ENCODE assay signal across 11 cellular contexts in the genomic region with DNA sequence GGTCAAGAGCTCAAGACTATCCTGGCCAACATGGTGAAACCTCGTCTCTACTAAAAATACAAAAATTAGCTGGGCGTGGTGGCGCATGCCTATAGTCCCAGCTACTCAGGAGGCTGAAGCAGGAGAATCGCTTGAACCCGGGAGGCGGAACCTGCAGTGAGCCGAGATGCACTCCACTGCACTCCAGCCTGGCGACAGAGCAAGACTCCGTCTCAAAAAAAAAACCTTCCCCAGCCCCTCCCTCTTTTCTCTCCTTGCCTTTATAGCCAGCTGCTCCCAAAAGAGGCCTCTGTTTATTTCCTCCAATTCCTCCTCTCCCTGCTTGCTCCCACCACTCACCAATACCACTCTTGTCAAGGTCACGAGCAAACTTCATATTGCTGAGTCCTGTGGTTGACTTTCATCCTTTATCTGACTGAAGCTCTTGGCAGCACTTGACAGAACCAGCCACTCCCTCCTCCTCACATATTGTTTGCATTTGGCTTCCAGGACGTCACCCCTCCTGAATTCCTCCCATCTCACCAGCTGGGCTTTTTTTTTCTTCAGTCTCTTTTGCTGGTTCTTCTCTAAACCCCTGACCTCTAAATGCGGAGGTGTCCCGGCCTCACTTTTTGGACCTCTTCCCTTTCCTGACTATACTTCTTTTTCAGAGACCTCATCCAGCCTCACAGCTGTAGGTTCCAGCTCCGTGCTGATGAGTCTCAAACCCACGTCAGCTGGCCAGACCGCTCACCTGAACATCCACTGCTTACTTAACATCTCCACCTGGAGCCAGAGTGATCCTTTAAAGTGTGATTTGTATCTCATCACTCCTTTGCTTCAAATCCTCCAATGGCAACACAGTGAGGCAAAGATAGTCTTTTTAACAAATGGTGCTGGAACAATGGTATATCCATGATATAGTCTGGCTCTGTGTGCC.
DNase-seq lines count a peak whose midpoint lies in the region; TF ChIP-seq lines count a peak whose summit lies in the region.
"Had no signal": no experiment of that assay in that cellular context is flagged by ENCODE, and none has a peak within 500 bp of the region (broad histone marks: within the 10 kb centered on the region; RNA-seq: fewer than 3 reads in every experiment).

No MANE protein-coding gene starts in this region.

- WGBS in smooth muscle cell (ENCODE audit: low lambda C conversion rate), result 81% methylated on average over 15 of the region's 16 CpGs

- H3K4me3 Mint-ChIP-seq in nephron progenitor cell, result no peak overlapping the region
- H3K4me3 Mint-ChIP-seq: naive B cell had no signal

- DNase-seq in EL (peak; percentile 31), NCI-H187 treated with DMSO at 0.1 percent for 48 hours (lab: John Stamatoyannopoulos, UW) (peak; percentile 16), dedifferentiated amniotic fluid mesenchymal stem cell (ENCODE audit: extremely low spot score) (peak; percentile 72), nephron progenitor cell (no peak), SKM-1 treated with dmso at 0.1 percent for 144 hours (lab: John Stamatoyannopoulos, UW; ENCODE audit: unreplicated experiment) (no peak), 8988T (no peak), smooth muscle cell (lab: John Stamatoyannopoulos, UW; ENCODE audit: unreplicated experiment) (no peak)
- DNase-seq: central memory CD4-positive, alpha-beta T cell; hippocampal formation; naive B cell had no signal

- H4K20me1 ChIP-seq in smooth muscle cell (ENCODE audit: low read depth), result no peaks in the 10 kb centered on the region

- H3K9me3 ChIP-seq in smooth muscle cell (replicated peaks; ENCODE audit: low read depth), result no peaks in the 10 kb centered on the region
- H3K9me3 ChIP-seq: suprapubic skin had no signal

- no peaks in the 10 kb centered on the region for H3K27me3 ChIP-seq in smooth muscle cell (ENCODE audit: low read depth)
- H3K27me3 ChIP-seq: suprapubic skin had no signal

- no peak overlapping the region for H2AFZ ChIP-seq in smooth muscle cell (ENCODE audit: low read depth)

- H3K4me2 ChIP-seq in smooth muscle cell, result no peak overlapping the region

- peaks cover 11% of the 10 kb centered on the region for H3K4me1 Mint-ChIP-seq in nephron progenitor cell

- H3K9ac ChIP-seq in smooth muscle cell (ENCODE audit: low read depth), result no peak overlapping the region

- H3K4me1 ChIP-seq in smooth muscle cell (ENCODE audit: low read depth), result no peaks in the 10 kb centered on the region

- H3K27ac Mint-ChIP-seq in nephron progenitor cell, result peak overlapping the region; percentile 15

- TF ChIP-seq CTCF in nephron progenitor cell (IDR thresholded peaks at IDR 0.05) (no peak), smooth muscle cell (IDR thresholded peaks at IDR 0.05; ENCODE audit: borderline replicate concordance, insufficient read depth, poor library complexity, severe bottlenecking) (no peak)

- H3K27me3 Mint-ChIP-seq in nephron progenitor cell (ENCODE audit: low read depth, poor library complexity), result no peaks in the 10 kb centered on the region
- H3K27me3 Mint-ChIP-seq: naive B cell had no signal

- no peaks in the 10 kb centered on the region for H3K79me2 ChIP-seq in smooth muscle cell (ENCODE audit: low read depth)

- no peaks in the 10 kb centered on the region for H3F3A ChIP-seq in smooth muscle cell (ENCODE audit: low read depth)

- no peak overlapping the region for H3K27ac ChIP-seq in smooth muscle cell (ENCODE audit: low read depth)
- H3K27ac ChIP-seq: suprapubic skin had no signal

- H3K9me3 Mint-ChIP-seq in nephron progenitor cell, result peaks cover 15% of the 10 kb centered on the region

- no peak overlapping the region for H3K4me3 ChIP-seq in smooth muscle cell
- H3K4me3 ChIP-seq: suprapubic skin had no signal

- H3K36me3 ChIP-seq in smooth muscle cell (ENCODE audit: low read depth), result no peaks in the 10 kb centered on the region
- H3K36me3 ChIP-seq: suprapubic skin had no signal

- H3K36me3 Mint-ChIP-seq in nephron progenitor cell (ENCODE audit: low read depth), result no peaks in the 10 kb centered on the region
- H3K36me3 Mint-ChIP-seq: naive B cell had no signal

Comparison
In these comparisons a context has a peak if more than half of its experiments do, and no peak if none do; other contexts are left out.
1. DNase-seq: peak in EL (single experiment), NCI-H187 treated with DMSO at 0.1 percent for 48 hours (single experiment) and dedifferentiated amniotic fluid mesenchymal stem cell (single experiment); none in nephron progenitor cell (single experiment), SKM-1 treated with dmso at 0.1 percent for 144 hours (single experiment), 8988T (single experiment) and smooth muscle cell (single experiment).